ENCODE assay signal across 8 cellular contexts in genomic region chr7:87934699-87935372, GRCh38. TPM values are rescaled to one million over a fixed set of nuclear protein-coding genes. Genes with fewer than 3 reads are reported as not detected.
DNase-seq lines count a peak whose midpoint lies in the region; ATAC-seq and TF ChIP-seq lines count a peak whose summit lies in the region.

No MANE protein-coding gene starts in this region.

- DNase-seq in NCI-H1930 (lab: John Stamatoyannopoulos, UW) (peak; percentile 17 to 63), heart left ventricle (peak in 1 of 5 donors; percentile 11)

- peaks cover 0 to 2% (median 0%) of the 10 kb centered on the region in 9 donors for H3K36me3 ChIP-seq in heart left ventricle
- H3K36me3 ChIP-seq in parathyroid adenoma (ENCODE audit: control insufficient read depth, insufficient read depth, low read length) = no peaks in the 10 kb centered on the region

- TF ChIP-seq POLR2A in heart left ventricle (IDR thresholded peaks at IDR 0.05) = no peak

- no peaks in the 10 kb centered on the region for H3K79me2 ChIP-seq in parathyroid adenoma

- no peaks in the 10 kb centered on the region for H3K27me3 Mint-ChIP-seq in activated naive CD4-positive, alpha-beta T cell treated with anti-CD3 and anti-CD28 coated beads, Interleukin-2, amount 50 U/mL, for 24 hours

- H3K9me3 ChIP-seq in heart left ventricle (no peaks in the 10 kb centered on the region), parathyroid adenoma (ENCODE audit: control insufficient read depth, low read length) (no peaks in the 10 kb centered on the region)

- H2AFZ ChIP-seq in parathyroid adenoma = peak overlapping the region; percentile 72

- H3K9ac ChIP-seq in parathyroid adenoma = no peak overlapping the region

- no peak for TF ChIP-seq CTCF in C4-2B (conservative IDR thresholded peaks at IDR 0.05)
- no peak for TF ChIP-seq CTCF in heart left ventricle (IDR thresholded peaks at IDR 0.05)
- no peak for TF ChIP-seq CTCF in parathyroid adenoma (IDR thresholded peaks at IDR 0.05)

- no peak overlapping the region for H3K27ac Mint-ChIP-seq in activated naive CD4-positive, alpha-beta T cell treated with anti-CD3 and anti-CD28 coated beads, Interleukin-2, amount 50 U/mL, for 24 hours

- intact Hi-C loops in heart left ventricle (cut with DNase I) = loop anchor here in 3 of 10 donors (5.0 to 10.0 kb wide), 4 partner anchors 60 to 180 kb away; no protein-coding TSS in a partner anchor

- H3K4me3 Mint-ChIP-seq in activated naive CD4-positive, alpha-beta T cell treated with anti-CD3 and anti-CD28 coated beads, Interleukin-2, amount 50 U/mL, for 24 hours = peak overlapping the region; percentile 86

- ATAC-seq in GM19324 (IDR thresholded peaks at IDR 0.05; ENCODE audit: low FRiP score, unreplicated experiment) = peak; percentile 16
- peak in 1 of 4 donors; percentile 39 for ATAC-seq in heart left ventricle
- no peak for ATAC-seq in HG03439 (IDR thresholded peaks at IDR 0.05; ENCODE audit: unreplicated experiment)
- ATAC-seq in GM18861 (IDR thresholded peaks at IDR 0.05; ENCODE audit: unreplicated experiment) = no peak

- H3K4me2 ChIP-seq in parathyroid adenoma (ENCODE audit: low read length) = peak overlapping the region; percentile 62

- peak overlapping the region; percentile 58 to 93 (median 79) for H3K4me3 ChIP-seq in heart left ventricle
- peak overlapping the region; percentile 52 for H3K4me3 ChIP-seq in parathyroid adenoma (ENCODE audit: low read depth, low read length)

- H3K27me3 ChIP-seq in heart left ventricle = no peaks in the 10 kb centered on the region
- H3K27me3 ChIP-seq in parathyroid adenoma (ENCODE audit: control insufficient read depth, insufficient read depth, low read length) = no peaks in the 10 kb centered on the region

- WGBS in heart left ventricle, 4 donors = 2 to 4% (median 3%) methylated on average over 47 of the region's 47 CpGs

- H3K4me1 ChIP-seq in heart left ventricle (peaks cover 0 to 14% (median 6%) of the 10 kb centered on the region in 12 donors), parathyroid adenoma (peaks cover 3% of the 10 kb centered on the region)

- no peaks in the 10 kb centered on the region for H3K9me3 Mint-ChIP-seq in activated naive CD4-positive, alpha-beta T cell treated with anti-CD3 and anti-CD28 coated beads, Interleukin-2, amount 50 U/mL, for 24 hours

- peaks cover 4% of the 10 kb centered on the region for H3K4me1 Mint-ChIP-seq in activated naive CD4-positive, alpha-beta T cell treated with anti-CD3 and anti-CD28 coated beads, Interleukin-2, amount 50 U/mL, for 24 hours

- H3K27ac ChIP-seq in C4-2B = peak overlapping the region; percentile 63
- H3K27ac ChIP-seq in heart left ventricle = peak overlapping the region in 3 of 12 donors; percentile 28 to 79 (median 63)
- H3K27ac ChIP-seq in parathyroid adenoma = no peak overlapping the region

- no peaks in the 10 kb centered on the region for H3K36me3 Mint-ChIP-seq in activated naive CD4-positive, alpha-beta T cell treated with anti-CD3 and anti-CD28 coated beads, Interleukin-2, amount 50 U/mL, for 24 hours

RNA-seq across cellular contexts. Expression of gene ADAM22, which starts 0.8 kb away (rescaled TPM):
- total RNA-seq in heart left ventricle = 1 to 10 TPM in 6 of 9 donors, under 1 TPM in 3; 0.75 to 3.4 (median 1.5) TPM
- polyA plus RNA-seq in heart left ventricle = under 1 TPM; 0.27 to 0.73 TPM

RNA-seq across cellular contexts. Expression of gene DBF4, which starts 58.5 kb away (rescaled TPM):
- 1 to 10 TPM; 1.0 to 7.8 (median 2.8) TPM for total RNA-seq in heart left ventricle
- 1 to 10 TPM; 1.2 to 2.4 TPM for polyA plus RNA-seq in heart left ventricle

RNA-seq across cellular contexts. Expression of gene SLC25A40, which starts 58.7 kb away (rescaled TPM):
- 10 to 100 TPM; 11.0 to 29.1 (median 22.6) TPM for total RNA-seq in heart left ventricle
- 1 to 10 TPM; 6.0 to 9.0 TPM for polyA plus RNA-seq in heart left ventricle
